ENCODE assay signal across 9 cellular contexts in the genomic region with DNA sequence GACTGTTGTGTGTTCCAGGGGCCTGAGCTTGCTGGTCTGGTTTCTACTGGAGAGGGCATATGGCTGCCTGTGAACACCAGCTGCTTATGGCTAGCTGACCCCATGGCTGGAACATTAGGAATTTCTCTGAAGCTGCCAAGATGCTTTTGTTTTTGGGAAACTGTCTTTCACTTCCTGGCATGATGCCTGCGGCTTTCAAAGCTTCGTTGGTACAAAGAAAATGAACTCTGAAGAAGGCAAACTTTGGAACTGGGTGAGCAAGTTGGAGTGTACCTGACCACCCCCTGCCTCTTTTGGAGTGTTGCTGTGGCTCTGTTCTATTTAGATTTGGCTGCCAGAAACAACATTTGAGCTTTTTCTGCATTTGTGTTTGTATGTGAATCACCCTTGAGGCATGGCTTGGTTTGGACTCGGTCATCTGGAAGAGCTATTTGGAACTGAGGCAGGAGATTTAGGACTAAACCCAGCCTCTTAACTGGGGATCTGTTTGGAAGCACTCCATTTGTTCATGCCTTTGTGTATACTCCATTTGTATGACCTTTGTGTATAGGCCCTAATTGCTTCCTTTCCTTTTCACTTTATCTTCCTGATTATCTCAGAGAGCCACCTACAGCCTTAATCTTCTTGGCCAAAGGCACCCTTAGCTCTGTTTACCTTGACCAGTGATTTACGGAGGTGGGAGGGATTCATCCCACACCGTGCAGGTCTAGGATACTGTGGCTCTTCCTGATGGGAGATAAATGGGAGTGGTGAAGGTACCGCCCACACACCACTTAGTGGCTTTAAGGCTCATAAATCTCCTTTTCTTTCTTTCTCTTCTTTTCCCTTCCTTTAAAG. TPM values are rescaled to one million over a fixed set of nuclear protein-coding genes. Genes with fewer than 3 reads are reported as not detected.
DNase-seq lines count a peak whose midpoint lies in the region; ATAC-seq, FAIRE-seq and TF ChIP-seq lines count a peak whose summit lies in the region.
"Had no signal": no experiment of that assay in that cellular context is flagged by ENCODE, and none has a peak within 500 bp of the region (broad histone marks: within the 10 kb centered on the region; RNA-seq: fewer than 3 reads in every experiment).

No MANE protein-coding gene starts in this region.

- no peak overlapping the region for H2BK15ac ChIP-seq in neuronal stem cell (ENCODE audit: low read length)

- no peak overlapping the region for H3K18ac ChIP-seq in neuronal stem cell (ENCODE audit: low read length)

- no peak for TF ChIP-seq POLR2A in GM12892 (IDR thresholded peaks at IDR 0.05; ENCODE audit: low read depth, low read length)

- H3K4me3 ChIP-seq in Karpas-422 (ENCODE audit: low read length): no peak overlapping the region
- no peak overlapping the region for H3K4me3 ChIP-seq in dorsolateral prefrontal cortex
- no peak overlapping the region for H3K4me3 ChIP-seq in neuronal stem cell (ENCODE audit: low read length in 2 of 2)
- H3K4me3 ChIP-seq in BE2C (ENCODE audit: low read depth, low read length): no peak overlapping the region

- no peak overlapping the region for H2BK12ac ChIP-seq in neuronal stem cell (ENCODE audit: low read length)

- H4K8ac ChIP-seq in neuronal stem cell (ENCODE audit: low read depth, low read length): no peak overlapping the region

- TF ChIP-seq CTCF in dorsolateral prefrontal cortex (IDR thresholded peaks at IDR 0.05 in 54 of 56, conservative IDR thresholded peaks at IDR 0.05 in 2 of 56; ENCODE audit: low read depth in 1 of 56, partially characterized antibody in 56 of 56): no peak
- TF ChIP-seq CTCF in activated CD8-positive, alpha-beta T cell treated with anti-CD3 and anti-CD28 coated beads for 36 hours (IDR thresholded peaks at IDR 0.05): no peak
- TF ChIP-seq CTCF in BE2C (IDR thresholded peaks at IDR 0.05; ENCODE audit: low read depth, low read length): no peak

- H3K4me1 ChIP-seq in Karpas-422 (ENCODE audit: low read length): no peaks in the 10 kb centered on the region
- peaks cover 0 to 8% of the 10 kb centered on the region in 2 donors for H3K4me1 ChIP-seq in neuronal stem cell (ENCODE audit: control insufficient read depth in 2 of 2, insufficient read depth in 1 of 2, low read depth in 1 of 2, low read length in 2 of 2)
- H3K4me1 ChIP-seq in BE2C: no peaks in the 10 kb centered on the region

- ATAC-seq in activated CD8-positive, alpha-beta T cell treated with anti-CD3 and anti-CD28 coated beads for 36 hours: no peak
- ATAC-seq in GM18498 (IDR thresholded peaks at IDR 0.05; ENCODE audit: unreplicated experiment): no peak

- no peak overlapping the region for H3K4me3 Mint-ChIP-seq in activated CD8-positive, alpha-beta T cell treated with anti-CD3 and anti-CD28 coated beads for 36 hours
- H3K4me3 Mint-ChIP-seq: T-helper 1 cell treated with Interleukin-12 subunit alpha and Interleukin-12 subunit beta and Interleukin-4 antibody, amounts not matched to agents 30 μg/mL and 1 μg/mL, for 36 hours had no signal

- DNase-seq in AG08396 (ENCODE audit: low spot score) (peak; percentile 68), Karpas-422 (peak; percentile 7), dorsolateral prefrontal cortex (peak in 2 of 10 donors; percentile 16 to 62), neuronal stem cell (ENCODE audit: low spot score) (peak; percentile 24), BE2C (no peak), GM12892 (ENCODE audit: insufficient read length) (no peak)
- DNase-seq in activated CD8-positive, alpha-beta T cell treated with anti-CD3 and anti-CD28 coated beads for 36 hours: no peak

- H3K27ac ChIP-seq in Karpas-422 (ENCODE audit: low read length) (no peak overlapping the region), dorsolateral prefrontal cortex (peak overlapping the region in 35 of 59 donors; percentile 4 to 75 (median 41)), neuronal stem cell (replicated peaks; ENCODE audit: low read length) (peak overlapping the region; percentile 8)

- H3K23ac ChIP-seq in neuronal stem cell (ENCODE audit: low read depth, low read length, poor library complexity): no peak overlapping the region

- no peaks in the 10 kb centered on the region for H3K9me2 ChIP-seq in Karpas-422 (replicated peaks; ENCODE audit: insufficient read depth, low read length)

- no peak overlapping the region for H2BK120ac ChIP-seq in neuronal stem cell (ENCODE audit: low read depth, low read length)

- H3K79me1 ChIP-seq in neuronal stem cell (ENCODE audit: low read depth, low read length): no peaks in the 10 kb centered on the region

- H3K36me3 ChIP-seq in Karpas-422 (ENCODE audit: insufficient read depth, low read length) (no peaks in the 10 kb centered on the region), neuronal stem cell (replicated peaks in 1 of 2; ENCODE audit: control insufficient read depth in 2 of 2, insufficient read depth in 2 of 2, low read length in 2 of 2) (no peaks in the 10 kb centered on the region), BE2C (no peaks in the 10 kb centered on the region)

- no peaks in the 10 kb centered on the region for H3K9me3 Mint-ChIP-seq in activated CD8-positive, alpha-beta T cell treated with anti-CD3 and anti-CD28 coated beads for 36 hours
- H3K9me3 Mint-ChIP-seq: T-helper 1 cell treated with Interleukin-12 subunit alpha and Interleukin-12 subunit beta and Interleukin-4 antibody, amounts not matched to agents 30 μg/mL and 1 μg/mL, for 36 hours had no signal

- H3K27me3 Mint-ChIP-seq in activated CD8-positive, alpha-beta T cell treated with anti-CD3 and anti-CD28 coated beads for 36 hours: no peaks in the 10 kb centered on the region

- no peak overlapping the region for H3K4me2 ChIP-seq in Karpas-422 (ENCODE audit: low read depth, low read length, poor library complexity, severe bottlenecking)
- H3K4me2 ChIP-seq in neuronal stem cell (ENCODE audit: insufficient read depth, low read length, poor library complexity, severe bottlenecking): peak overlapping the region; percentile 19

- no peak overlapping the region for H3K4ac ChIP-seq in neuronal stem cell (ENCODE audit: low read length)

- intact Hi-C loops in dorsolateral prefrontal cortex (cut with DNase I): no loop called here
- intact Hi-C loops in activated CD8-positive, alpha-beta T cell treated with anti-CD3 and anti-CD28 coated beads for 36 hours (cut with micrococcal nuclease): no loop called here

- no peak overlapping the region for H3K27ac Mint-ChIP-seq in activated CD8-positive, alpha-beta T cell treated with anti-CD3 and anti-CD28 coated beads for 36 hours
- H3K27ac Mint-ChIP-seq: T-helper 1 cell treated with Interleukin-12 subunit alpha and Interleukin-12 subunit beta and Interleukin-4 antibody, amounts not matched to agents 30 μg/mL and 1 μg/mL, for 36 hours had no signal

- H3K9me3 ChIP-seq in Karpas-422 (ENCODE audit: low read length) (no peaks in the 10 kb centered on the region), neuronal stem cell (replicated peaks in 1 of 2; ENCODE audit: control insufficient read depth in 2 of 2, insufficient read depth in 1 of 2, low read depth in 1 of 2, low read length in 2 of 2) (no peaks in the 10 kb centered on the region), BE2C (no peaks in the 10 kb centered on the region)

- H3K14ac ChIP-seq in neuronal stem cell (ENCODE audit: low read length): no peak overlapping the region

- CTCF ChIA-PET in activated CD8-positive, alpha-beta T cell treated with anti-CD3 and anti-CD28 coated beads for 36 hours (lab: Charles Lee): interaction anchor here (1.2 kb wide), 1 partner anchor 30 kb away, joined by 3 read pairs; no protein-coding TSS in a partner anchor

- H2AFZ ChIP-seq in Karpas-422 (ENCODE audit: low read length) (no peak overlapping the region), neuronal stem cell (ENCODE audit: low read length) (peak overlapping the region; percentile 11)

- H3K4me1 Mint-ChIP-seq in activated CD8-positive, alpha-beta T cell treated with anti-CD3 and anti-CD28 coated beads for 36 hours (ENCODE audit: low read depth): no peaks in the 10 kb centered on the region

- H4K91ac ChIP-seq in neuronal stem cell (ENCODE audit: low read depth, low read length, poor library complexity): no peak overlapping the region

- H3K27me3 ChIP-seq in Karpas-422 (ENCODE audit: low read length) (no peaks in the 10 kb centered on the region), dorsolateral prefrontal cortex (no peaks in the 10 kb centered on the region), neuronal stem cell (ENCODE audit: control insufficient read depth in 3 of 3, insufficient read depth in 3 of 3, low read depth in 1 of 3, low read length in 3 of 3) (no peaks in the 10 kb centered on the region), BE2C (no peaks in the 10 kb centered on the region)

- no peaks in the 10 kb centered on the region for H4K20me1 ChIP-seq in Karpas-422 (ENCODE audit: insufficient read depth, low read depth, low read length)

- POLR2A ChIA-PET in activated CD8-positive, alpha-beta T cell treated with anti-CD3 and anti-CD28 coated beads for 36 hours (lab: Charles Lee): no interaction called here

- H2AK5ac ChIP-seq in neuronal stem cell (ENCODE audit: low read depth, low read length): no peak overlapping the region

- no peak for FAIRE-seq in GM12892 (lab: Jason Lieb, UNC)

- H3K9ac ChIP-seq in Karpas-422 (ENCODE audit: low read length) (no peak overlapping the region), neuronal stem cell (ENCODE audit: low read depth, low read length, poor library complexity) (no peak overlapping the region)

- H3K79me2 ChIP-seq in Karpas-422 (ENCODE audit: low read length): no peaks in the 10 kb centered on the region

- no peaks in the 10 kb centered on the region for H3K36me3 Mint-ChIP-seq in activated CD8-positive, alpha-beta T cell treated with anti-CD3 and anti-CD28 coated beads for 36 hours (ENCODE audit: low read depth)

- no peak overlapping the region for H2BK5ac ChIP-seq in neuronal stem cell (ENCODE audit: low read length)

- WGBS in neuronal stem cell (ENCODE audit: extremely low coverage in 2 of 2, insufficient read length in 2 of 2, insufficient replicate concordance in 1 of 2), 2 donors: no CpG with 5 or more reads among the region's 6 CpGs

RNA-seq across cellular contexts. Expression of gene CPHXL, which starts 7.2 kb away (rescaled TPM):
- not detected in 2 replicates for total RNA-seq in Karpas-422 (2014; rRNA removed; shearing (Covaris generic); ENCODE audit: low replicate concordance)
- total RNA-seq in dorsolateral prefrontal cortex: not detected
- polyA plus RNA-seq in neuronal stem cell (2013, experiment 1 of 2): not detected
- polyA plus RNA-seq in neuronal stem cell (2013, experiment 2 of 2): not detected
- total RNA-seq in activated CD8-positive, alpha-beta T cell treated with anti-CD3 and anti-CD28 coated beads for 36 hours: not detected
- polyA plus RNA-seq in BE2C (2012; ENCODE audit: insufficient read depth, insufficient read length, low read depth): not detected
- not detected for polyA plus RNA-seq in GM12892 (2012; ENCODE audit: missing spikeins)

RNA-seq across cellular contexts. Expression of gene DUXB, which starts 32.3 kb away (rescaled TPM):
- not detected in 2 replicates for total RNA-seq in Karpas-422 (2014; rRNA removed; shearing (Covaris generic); ENCODE audit: low replicate concordance)
- not detected for total RNA-seq in dorsolateral prefrontal cortex
- not detected for polyA plus RNA-seq in neuronal stem cell (2013, experiment 1 of 2)
- polyA plus RNA-seq in neuronal stem cell (2013, experiment 2 of 2): not detected
- not detected for total RNA-seq in activated CD8-positive, alpha-beta T cell treated with anti-CD3 and anti-CD28 coated beads for 36 hours
- polyA plus RNA-seq in BE2C (2012; ENCODE audit: insufficient read depth, insufficient read length, low read depth): not detected
- polyA plus RNA-seq in GM12892 (2012; ENCODE audit: missing spikeins): not detected

RNA-seq across cellular contexts. Expression of gene CPHXL2, which starts 56.7 kb away (rescaled TPM):
- total RNA-seq in Karpas-422 (2014; rRNA removed; shearing (Covaris generic); ENCODE audit: low replicate concordance): not detected in 2 replicates
- total RNA-seq in dorsolateral prefrontal cortex: not detected
- polyA plus RNA-seq in neuronal stem cell (2013, experiment 1 of 2): not detected
- polyA plus RNA-seq in neuronal stem cell (2013, experiment 2 of 2): not detected
- total RNA-seq in activated CD8-positive, alpha-beta T cell treated with anti-CD3 and anti-CD28 coated beads for 36 hours: not detected
- polyA plus RNA-seq in BE2C (2012; ENCODE audit: insufficient read depth, insufficient read length, low read depth): not detected
- 0.36 TPM for polyA plus RNA-seq in GM12892 (2012; ENCODE audit: missing spikeins)

Comparison
In these comparisons a context has a peak if more than half of its experiments do, and no peak if none do; other contexts are left out.
1. DNase-seq: peak in AG08396 (single experiment), Karpas-422 (single experiment) and neuronal stem cell (single experiment); none in activated CD8-positive, alpha-beta T cell treated with anti-CD3 and anti-CD28 coated beads for 36 hours (single experiment), BE2C (single experiment) and GM12892 (single experiment).